In genomic region chr17:21001111-21001812, GRCh38 we compare ENCODE assay signal across 13 cellular contexts. TPM values are rescaled to one million over a fixed set of nuclear protein-coding genes. Genes with fewer than 3 reads are reported as not detected.
DNase-seq lines count a peak whose midpoint lies in the region; ATAC-seq and TF ChIP-seq lines count a peak whose summit lies in the region.
"Had no signal": no experiment of that assay in that cellular context is flagged by ENCODE, and none has a peak within 500 bp of the region (broad histone marks: within the 10 kb centered on the region; RNA-seq: fewer than 3 reads in every experiment).

No MANE protein-coding gene starts in this region.

- peak overlapping the region; percentile 32 for H3K9ac ChIP-seq in adipocyte (ENCODE audit: low read length)
- H3K9ac ChIP-seq: BLaER1, KMS-11 had no signal

- H3K4me3 ChIP-seq in left ventricle myocardium inferior, result no peak overlapping the region
- no peak overlapping the region for H3K4me3 ChIP-seq in adipocyte (ENCODE audit: low read length)
- H3K4me3 ChIP-seq: BLaER1 had no signal

- no peak for TF ChIP-seq CTCF in left ventricle myocardium inferior (IDR thresholded peaks at IDR 0.05; ENCODE audit: borderline replicate concordance)

- DNase-seq in left ventricle myocardium inferior (no peak), Right ventricle myocardium superior (no peak), adipocyte (ENCODE audit: low read depth) (no peak), midbrain (lab: John Stamatoyannopoulos, UW) (peak; percentile 52), NCI-H526 treated with DMSO at 0.1 percent for 48 hours (lab: John Stamatoyannopoulos, UW) (no peak), NCI-H1417 (lab: John Stamatoyannopoulos, UW) (no peak)
- DNase-seq: activated CD8-positive, alpha-beta memory T cell treated with anti-CD3 and anti-CD28 coated beads, Interleukin-2, amount 50 U/mL, for 48 hours; cortex of kidney; NCI-H446 had no signal

- ATAC-seq in Right ventricle myocardium superior (ENCODE audit: poor library complexity) (no peak), GM21367 (IDR thresholded peaks at IDR 0.05; ENCODE audit: unreplicated experiment) (no peak)

- H3K36me3 ChIP-seq in left ventricle myocardium inferior, result peaks cover 57% of the 10 kb centered on the region
- peaks cover 76% of the 10 kb centered on the region for H3K36me3 ChIP-seq in adipocyte (ENCODE audit: control insufficient read depth, insufficient read depth, low read length, severe bottlenecking)

- peaks cover 96% of the 10 kb centered on the region for H3K4me1 ChIP-seq in left ventricle myocardium inferior
- H3K4me1 ChIP-seq in adipocyte (ENCODE audit: control insufficient read depth, insufficient read depth, low read length), result peaks cover 43% of the 10 kb centered on the region
- H3K4me1 ChIP-seq: BLaER1 had no signal

- intact Hi-C loops in left ventricle myocardium inferior (cut with micrococcal nuclease) (no loop called here), Right ventricle myocardium superior (cut with DNase I) (no loop called here)

- H3K27ac ChIP-seq in left ventricle myocardium inferior (replicated peaks) (peak overlapping the region; percentile 54), temporal lobe (ENCODE audit: low read depth, low read length) (peak overlapping the region; percentile 100)
- H3K27ac ChIP-seq: BLaER1, KMS-11 had no signal

- H3K9me3 ChIP-seq in left ventricle myocardium inferior (replicated peaks) (no peaks in the 10 kb centered on the region), adipocyte (ENCODE audit: control insufficient read depth, low read length) (no peaks in the 10 kb centered on the region)
- H3K9me3 ChIP-seq: BLaER1 had no signal

- H3K27me3 ChIP-seq in left ventricle myocardium inferior (ENCODE audit: low read depth) (no peaks in the 10 kb centered on the region), adipocyte (replicated peaks; ENCODE audit: control insufficient read depth, insufficient read depth, low read length) (no peaks in the 10 kb centered on the region)
- H3K27me3 ChIP-seq: BLaER1 had no signal

RNA-seq across cellular contexts. Expression of gene USP22, which starts 41.5 kb away (rescaled TPM):
- total RNA-seq in left ventricle myocardium inferior (159 TPM), Right ventricle myocardium superior (139 TPM), temporal lobe (273 TPM)
